ENCODE assay signal across 8 cellular contexts in genomic region chr9:504921-505821, GRCh38. TPM values are rescaled to one million over a fixed set of nuclear protein-coding genes. Genes with fewer than 3 reads are reported as not detected.
DNase-seq lines count a peak whose midpoint lies in the region; ATAC-seq and TF ChIP-seq lines count a peak whose summit lies in the region.

No MANE protein-coding gene starts in this region.

- H3K36me3 Mint-ChIP-seq in HFFc6 (ENCODE audit: low read depth), result no peaks in the 10 kb centered on the region

- H3K9me2 ChIP-seq in neural cell (ENCODE audit: insufficient read depth, low read length), result no peaks in the 10 kb centered on the region

- H3K27ac ChIP-seq in AG04450 (ENCODE audit: low read depth, low read length), result no peak overlapping the region
- H3K27ac ChIP-seq in foreskin keratinocyte, result no peak overlapping the region
- no peak overlapping the region for H3K27ac ChIP-seq in neural cell (ENCODE audit: low read length)

- H3K9me3 ChIP-seq in AG04450 (ENCODE audit: control insufficient read depth, insufficient read depth, low read length), result peaks cover 4% of the 10 kb centered on the region; the same call in 1 of the 2 replicates
- no peaks in the 10 kb centered on the region for H3K9me3 ChIP-seq in neural cell (ENCODE audit: low read length)

- H3K9ac ChIP-seq in neural cell (ENCODE audit: low read length), result peak overlapping the region; percentile 68

- no peaks in the 10 kb centered on the region for H3K79me2 ChIP-seq in neural cell (replicated peaks; ENCODE audit: insufficient read depth, low read length)

- no peak overlapping the region for H2AFZ ChIP-seq in neural cell (ENCODE audit: low read depth, low read length)

- H3K4me1 ChIP-seq in foreskin keratinocyte, result peaks cover 13% of the 10 kb centered on the region

- TF ChIP-seq RAD21 in neural cell (conservative IDR thresholded peaks at IDR 0.05), result no peak

- H3K4me1 Mint-ChIP-seq in HFFc6 (ENCODE audit: low read depth), result no peaks in the 10 kb centered on the region

- H3K4me2 ChIP-seq in neural cell (ENCODE audit: low read length), result no peak overlapping the region

- H3K4me3 ChIP-seq in AG04450 (ENCODE audit: low read depth, low read length) (peak overlapping the region; percentile 50; the same call in 1 of the 2 replicates), neural cell (ENCODE audit: low read length) (peak overlapping the region; percentile 79)

- H3K36me3 ChIP-seq in neural cell (ENCODE audit: insufficient read depth, low read length), result no peaks in the 10 kb centered on the region

- POLR2A ChIA-PET in AG04450 (lab: Yijun Ruan, JAX), result no interaction called here

- CTCF ChIA-PET in AG04450 (lab: Charles Lee), result interaction anchor here (0.7 to 1.5 kb wide), 2 partner anchors 28 to 122 kb away, joined by 3 to 4 read pairs; no protein-coding TSS in a partner anchor

- no peak for TF ChIP-seq EP300 in neural cell (conservative IDR thresholded peaks at IDR 0.05; ENCODE audit: poor library complexity, severe bottlenecking)

- peak; percentile 19 for ATAC-seq in GM19025 (IDR thresholded peaks at IDR 0.05; ENCODE audit: low read depth, unreplicated experiment)
- ATAC-seq in HG03196 (IDR thresholded peaks at IDR 0.05; ENCODE audit: unreplicated experiment), result peak; percentile 29
- peak; percentile 43 for ATAC-seq in foreskin keratinocyte

- H3K27me3 ChIP-seq in AG04450 (ENCODE audit: control insufficient read depth, insufficient read depth, low read length), result peaks cover 19% of the 10 kb centered on the region
- H3K27me3 ChIP-seq in foreskin keratinocyte, result no peaks in the 10 kb centered on the region
- peaks cover 21% of the 10 kb centered on the region for H3K27me3 ChIP-seq in neural cell (ENCODE audit: insufficient read depth, low read depth, low read length)

- no peaks in the 10 kb centered on the region for H3K9me3 Mint-ChIP-seq in HFFc6

- TF ChIP-seq CTCF in AG04450 (IDR thresholded peaks at IDR 0.05; ENCODE audit: low read depth, low read length) (no peak), foreskin keratinocyte (conservative IDR thresholded peaks at IDR 0.05) (no peak), neural cell (IDR thresholded peaks at IDR 0.05; ENCODE audit: poor library complexity, severe bottlenecking) (no peak), HFFc6 (IDR thresholded peaks at IDR 0.05) (no peak)

- no peak overlapping the region for H3K27ac Mint-ChIP-seq in HFFc6

- peaks cover 18% of the 10 kb centered on the region for H3K27me3 Mint-ChIP-seq in HFFc6 (ENCODE audit: insufficient read depth)

- no peaks in the 10 kb centered on the region for H4K20me1 ChIP-seq in neural cell (ENCODE audit: insufficient read depth)

- no peak overlapping the region for H3K4me3 Mint-ChIP-seq in HFFc6

- no peaks in the 10 kb centered on the region for H3F3A ChIP-seq in neural cell (ENCODE audit: insufficient read depth, low read length, poor library complexity, severe bottlenecking)

- no peak for DNase-seq in AG04450 (ENCODE audit: low read depth, low spot score)
- peak; percentile 61 for DNase-seq in activated CD8-positive, alpha-beta memory T cell treated with anti-CD3 and anti-CD28 coated beads, Interleukin-2, amount 50 U/mL, for 48 hours
- DNase-seq in foreskin keratinocyte, result peak in 1 of 2 donors; percentile 37
- no peak for DNase-seq in HFFc6
- DNase-seq in NOMO-1 treated with DMSO at 0.1 percent for 48 hours (lab: John Stamatoyannopoulos, UW; ENCODE audit: unreplicated experiment), result no peak

TF ChIP-seq in neural cell, 6 proteins besides CTCF, POLR2A, EP300 and RAD21:
- TF ChIP-seq POLR2AphosphoS5 (IDR thresholded peaks at IDR 0.05), result no peak
- no peak for TF ChIP-seq MXI1 (conservative IDR thresholded peaks at IDR 0.05; ENCODE audit: poor library complexity, severe bottlenecking)
- TF ChIP-seq EZH2 (IDR thresholded peaks at IDR 0.05; ENCODE audit: borderline replicate concordance, insufficient read depth, low read length, poor library complexity, severe bottlenecking), result no peak
- no peak for TF ChIP-seq TAF1 (IDR thresholded peaks at IDR 0.05; ENCODE audit: low read depth)
- no peak for TF ChIP-seq REST (IDR thresholded peaks at IDR 0.05; ENCODE audit: borderline replicate concordance)
- no peak for TF ChIP-seq SMC3 (conservative IDR thresholded peaks at IDR 0.05; ENCODE audit: poor library complexity)
TF ChIP-seq in neural cell: peak in this region for 0.

RNA-seq across cellular contexts. Expression of gene KANK1, which starts 0.7 kb away (rescaled TPM):
- polyA plus RNA-seq in AG04450 (2011; rRNA removed) (27.1 and 28.6 TPM in 2 replicates), foreskin keratinocyte (27.9 and 37.3 TPM in 2 replicates), neural cell (4.1 and 7.1 TPM in 2 replicates)
- 50.8 and 58.7 TPM in 2 replicates for polyA minus RNA-seq in AG04450 (2011; rRNA and poly(A)+ RNA removed)
- 62.4 and 81.6 TPM in 2 replicates for total RNA-seq in foreskin keratinocyte
- polyA minus RNA-seq in neural cell, result 9.3 and 10.0 TPM in 2 replicates
- total RNA-seq in HFFc6 (2021; fragmentation: NEBNext Ultra II Directional; extraction: Animal tissue kit (Norgen Biotek cat#: 25700)), result 10 to 100 TPM; 36.1 to 50.1 (median 48.0) TPM
